5 cellular contexts compared by ENCODE assay signal in genomic region chr21:46350571-46350970, GRCh38.
"Had no signal": no experiment of that assay in that cellular context is flagged by ENCODE, and none has a peak within 500 bp of the region (broad histone marks: within the 10 kb centered on the region; RNA-seq: fewer than 3 reads in every experiment).

No MANE protein-coding gene starts in this region.

- H3K4me1 Mint-ChIP-seq: GM23338, H9 had no signal

- ATAC-seq: GM23338, K562 had no signal

- H3K4me3 Mint-ChIP-seq: GM23338, H9 had no signal

- H3K27ac Mint-ChIP-seq: GM23338 had no signal

- H3K9me3 Mint-ChIP-seq: GM23338, H9 had no signal

- H3K4me3 ChIP-seq: GM23338, K562 had no signal

- DNase-seq: H9, HCEC 1CT, IMR-90 had no signal
